ENCODE assay signal across 17 cellular contexts in genomic region chr6:144544266-144544830, GRCh38.
A peak's percentile ranks its signal among the peaks of the same experiment; 100 is the strongest.
DNase-seq lines count a peak whose midpoint lies in the region; ATAC-seq and TF ChIP-seq lines count a peak whose summit lies in the region.
"Had no signal": no experiment of that assay in that cellular context is flagged by ENCODE, and none has a peak within 500 bp of the region (broad histone marks: within the 10 kb centered on the region; RNA-seq: fewer than 3 reads in every experiment).

No MANE protein-coding gene starts in this region.

- H3K27ac Mint-ChIP-seq in activated T-cell treated with anti-CD3 and anti-CD28 coated beads, Interleukin-2, amount 50 U/mL, for 24 hours = peak overlapping the region; percentile 35
- peak overlapping the region; percentile 2 for H3K27ac Mint-ChIP-seq in memory B cell

- H3K27ac ChIP-seq in tibial artery (no peak overlapping the region), spleen (no peak overlapping the region)
- H3K27ac ChIP-seq: RWPE1, skin epidermis had no signal

- H3K9me3 ChIP-seq in tibial artery = no peaks in the 10 kb centered on the region
- no peaks in the 10 kb centered on the region for H3K9me3 ChIP-seq in spleen
- H3K9me3 ChIP-seq: Caco-2 had no signal

- no peaks in the 10 kb centered on the region for H3K9me3 Mint-ChIP-seq in activated T-cell treated with anti-CD3 and anti-CD28 coated beads, Interleukin-2, amount 50 U/mL, for 24 hours
- no peaks in the 10 kb centered on the region for H3K9me3 Mint-ChIP-seq in memory B cell

- H3K36me3 Mint-ChIP-seq in activated T-cell treated with anti-CD3 and anti-CD28 coated beads, Interleukin-2, amount 50 U/mL, for 24 hours (ENCODE audit: low read depth) = peaks cover 69% of the 10 kb centered on the region
- H3K36me3 Mint-ChIP-seq in memory B cell = peaks cover 58% of the 10 kb centered on the region

- H3K27me3 ChIP-seq in tibial artery = no peaks in the 10 kb centered on the region
- no peaks in the 10 kb centered on the region for H3K27me3 ChIP-seq in spleen (replicated peaks in 1 of 7)

- TF ChIP-seq CTCF in tibial artery (IDR thresholded peaks at IDR 0.05) (no peak), spleen (IDR thresholded peaks at IDR 0.05 in 8 of 11, conservative IDR thresholded peaks at IDR 0.05 in 3 of 11) (no peak)

- no peaks in the 10 kb centered on the region for H3K27me3 Mint-ChIP-seq in activated T-cell treated with anti-CD3 and anti-CD28 coated beads, Interleukin-2, amount 50 U/mL, for 24 hours
- H3K27me3 Mint-ChIP-seq in memory B cell = no peaks in the 10 kb centered on the region

- H3K4me1 Mint-ChIP-seq in activated T-cell treated with anti-CD3 and anti-CD28 coated beads, Interleukin-2, amount 50 U/mL, for 24 hours (ENCODE audit: low read depth) = peaks cover 22% of the 10 kb centered on the region
- H3K4me1 Mint-ChIP-seq in memory B cell = no peaks in the 10 kb centered on the region

- no peak for DNase-seq in activated T-cell treated with anti-CD3 and anti-CD28 coated beads, Interleukin-2, amount 50 U/mL, for 24 hours
- DNase-seq in activated T-cell treated with anti-CD3 and anti-CD28 coated beads for 4 hours (no peak), memory B cell (ENCODE audit: low spot score in 2 of 2) (no peak), tibial artery (no peak), NCI-H1694 (lab: John Stamatoyannopoulos, UW) (no peak), spleen (no peak)
- DNase-seq: ACHN; Caco-2; foreskin melanocyte; KG1; NCI-H1417; posterior cingulate gyrus; stimulated activated naive CD4-positive, alpha-beta T cell had no signal

- H3K36me3 ChIP-seq in tibial artery (peaks cover 68 to 86% (median 76%) of the 10 kb centered on the region in 3 donors), spleen (peaks cover 10 to 100% (median 63%) of the 10 kb centered on the region in 6 donors)

- H3K4me3 Mint-ChIP-seq in activated T-cell treated with anti-CD3 and anti-CD28 coated beads, Interleukin-2, amount 50 U/mL, for 24 hours = no peak overlapping the region
- H3K4me3 Mint-ChIP-seq in memory B cell = no peak overlapping the region

- intact Hi-C loops in tibial artery (cut with DNase I; ENCODE audit: low total_unique reads) (no loop called here), spleen (cut with DNase I; ENCODE audit: low total_unique reads) (no loop called here)

- WGBS in spleen, 5 donors = 64 to 88% (median 79%) methylated on average over 7 of the region's 7 CpGs

- TF ChIP-seq POLR2A in spleen (IDR thresholded peaks at IDR 0.05) = no peak

- ATAC-seq in GM18868 (IDR thresholded peaks at IDR 0.05; ENCODE audit: unreplicated experiment) (peak; percentile 66), HG03045 (IDR thresholded peaks at IDR 0.05; ENCODE audit: unreplicated experiment) (peak; percentile 70), memory B cell (ENCODE audit: low read depth) (no peak)

- H3K4me3 ChIP-seq in tibial artery (no peak overlapping the region), spleen (no peak overlapping the region)
- H3K4me3 ChIP-seq: skin epidermis had no signal

- H3K4me1 ChIP-seq in tibial artery (no peaks in the 10 kb centered on the region), spleen (no peaks in the 10 kb centered on the region)
- H3K4me1 ChIP-seq: Caco-2 had no signal
